In genomic region chr1:6414443-6414844, GRCh38 we compare ENCODE assay signal across 8 cellular contexts. TPM values are rescaled to one million over a fixed set of nuclear protein-coding genes. Genes with fewer than 3 reads are reported as not detected.
A peak's percentile ranks its signal among the peaks of the same experiment; 100 is the strongest.
DNase-seq lines count a peak whose midpoint lies in the region; ATAC-seq and TF ChIP-seq lines count a peak whose summit lies in the region.

No MANE protein-coding gene starts in this region.

- ATAC-seq in HG03045 (IDR thresholded peaks at IDR 0.05; ENCODE audit: unreplicated experiment) (peak; percentile 74), HG03457 (IDR thresholded peaks at IDR 0.05; ENCODE audit: unreplicated experiment) (no peak)

- H3K27ac ChIP-seq in A673 (ENCODE audit: low read depth, low read length, poor library complexity, severe bottlenecking), result no peak overlapping the region

- peak; percentile 76 for TF ChIP-seq CTCF in A673 (conservative IDR thresholded peaks at IDR 0.05; ENCODE audit: low read depth, low read length)
- TF ChIP-seq CTCF in GM12864 (IDR thresholded peaks at IDR 0.05; ENCODE audit: low read depth, low read length, missing control alignments), result peak; percentile 73
- peak; percentile 71 for TF ChIP-seq CTCF in cardiac fibroblast (IDR thresholded peaks at IDR 0.05; ENCODE audit: low read depth, low read length)

- H3K9me3 ChIP-seq in A673 (ENCODE audit: low read depth, low read length, poor library complexity, severe bottlenecking), result no peaks in the 10 kb centered on the region

- H3K36me3 ChIP-seq in A673 (ENCODE audit: insufficient read depth, low read length, poor library complexity, severe bottlenecking), result no peaks in the 10 kb centered on the region

- CTCF ChIA-PET in A673 (lab: Charles Lee), result interaction anchor here (0.7 to 1.5 kb wide), 3 partner anchors 9 to 66 kb away, joined by 3 to 9 read pairs (median 3); no protein-coding TSS in a partner anchor

- intact Hi-C loops in A673 (cut with micrococcal nuclease; ENCODE audit: unreplicated experiment), result no loop called here

- no peak overlapping the region for H3K4me3 ChIP-seq in A673 (ENCODE audit: low read depth, low read length, poor library complexity, severe bottlenecking)
- no peak overlapping the region for H3K4me3 ChIP-seq in GM12864 (ENCODE audit: low read depth, low read length)
- no peak overlapping the region for H3K4me3 ChIP-seq in cardiac fibroblast (replicated peaks in 1 of 2; ENCODE audit: low read depth in 2 of 2, low read length in 2 of 2)

- POLR2A ChIA-PET in A673 (lab: Charles Lee; ENCODE audit: low non-redundant PET), result no interaction called here

- H3K27me3 ChIP-seq in A673 (replicated peaks; ENCODE audit: insufficient read depth, low read depth, low read length, poor library complexity), result peaks cover 62% of the 10 kb centered on the region

- H3K4me1 ChIP-seq in A673 (ENCODE audit: insufficient read depth, low read length, poor library complexity, severe bottlenecking), result peaks cover 3% of the 10 kb centered on the region

- DNase-seq in A673 (ENCODE audit: low spot score) (peak; percentile 72), GM12864 (ENCODE audit: low read depth) (peak; percentile 39), RKO (ENCODE audit: low spot score) (peak; percentile 60), cardiac fibroblast (ENCODE audit: low read depth in 2 of 2) (peak; percentile 46 to 62), lung microvascular endothelial cell (ENCODE audit: low read depth in 2 of 2) (peak; percentile 68 to 76), NCI-H187 (lab: John Stamatoyannopoulos, UW) (no peak)

- no TSS peak for BruUV-seq in A673 (replicated peaks; lab: Mats Ljungman, UMichigan)

RNA-seq across cellular contexts. Expression of gene HES2, which starts 5.3 kb away (rescaled TPM):
- total RNA-seq in A673 (2021) (not detected in 2 replicates), lung microvascular endothelial cell (7.3 and 19.8 TPM in 2 replicates)

RNA-seq across cellular contexts. Expression of gene ESPN, which starts 10.1 kb away (rescaled TPM):
- total RNA-seq in A673 (2021) (not detected in 2 replicates), lung microvascular endothelial cell (0.20 and 0.65 TPM in 2 replicates)

RNA-seq across cellular contexts. Expression of gene ACOT7, which starts 20.9 kb away (rescaled TPM):
- 129 and 132 TPM in 2 replicates for total RNA-seq in A673 (2021)
- total RNA-seq in lung microvascular endothelial cell, result 10.7 and 25.1 TPM in 2 replicates

RNA-seq across cellular contexts. Expression of gene TNFRSF25, which starts 51.5 kb away (rescaled TPM):
- total RNA-seq in A673 (2021) (0.97 and 1.5 TPM in 2 replicates), lung microvascular endothelial cell (3.3 and 5.2 TPM in 2 replicates)

Comparison
In these comparisons a context has a peak if more than half of its experiments do, and no peak if none do; other contexts are left out.
1. DNase-seq: peak in A673 (single experiment), GM12864 (single experiment), RKO (single experiment), cardiac fibroblast (2 of 2) and lung microvascular endothelial cell (2 of 2); none in NCI-H187 (0 of 2).
2. Peak in every context shown above with its lines, with median percentiles within 50 percentile points of each other: CTCF ChIP-seq.